Comparison of ENCODE assay signal across 7 cellular contexts in the genomic region with DNA sequence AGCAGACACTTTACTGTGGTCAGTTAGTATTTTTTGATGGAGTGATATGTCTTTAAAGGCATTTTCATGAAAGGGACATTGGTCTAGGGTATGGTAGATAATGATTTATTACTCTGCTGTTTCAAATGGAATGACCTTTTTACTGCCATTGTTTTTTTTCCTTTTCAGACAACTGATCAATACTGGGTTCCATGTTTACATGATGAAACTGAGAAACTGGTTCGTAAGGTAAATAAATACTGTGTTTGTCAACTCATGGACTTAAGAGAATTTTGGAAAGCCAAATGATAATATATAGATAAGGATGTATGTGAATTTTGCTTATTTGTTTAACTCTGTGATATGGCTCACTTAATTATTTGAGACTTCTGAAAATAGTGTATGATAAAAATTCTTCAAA.
"Had no signal": no experiment of that assay in that cellular context is flagged by ENCODE, and none has a peak within 500 bp of the region (broad histone marks: within the 10 kb centered on the region; RNA-seq: fewer than 3 reads in every experiment).

No MANE protein-coding gene starts in this region.

- H3K4me1 Mint-ChIP-seq: IgD-negative memory B cell had no signal

- H2AFZ ChIP-seq: GM23248 had no signal

- H3K4me1 ChIP-seq: HAP-1 had no signal

- H3K27ac ChIP-seq: GM23248 had no signal

- H3K27ac Mint-ChIP-seq: IgD-negative memory B cell had no signal

- H3K9ac ChIP-seq: GM23248 had no signal

- H3K27me3 Mint-ChIP-seq: IgD-negative memory B cell had no signal

- DNase-seq: GM23248, GOT3, H7, KBM-7 had no signal

- H3K4me3 ChIP-seq: GM23248, HAP-1 had no signal

- H3K9me3 ChIP-seq: HAP-1 had no signal

- H3K9me3 Mint-ChIP-seq: IgD-negative memory B cell had no signal

- ATAC-seq: HCT116 had no signal

- H3K4me3 Mint-ChIP-seq: IgD-negative memory B cell had no signal
